ENCODE assay signal across 12 cellular contexts in the genomic region with DNA sequence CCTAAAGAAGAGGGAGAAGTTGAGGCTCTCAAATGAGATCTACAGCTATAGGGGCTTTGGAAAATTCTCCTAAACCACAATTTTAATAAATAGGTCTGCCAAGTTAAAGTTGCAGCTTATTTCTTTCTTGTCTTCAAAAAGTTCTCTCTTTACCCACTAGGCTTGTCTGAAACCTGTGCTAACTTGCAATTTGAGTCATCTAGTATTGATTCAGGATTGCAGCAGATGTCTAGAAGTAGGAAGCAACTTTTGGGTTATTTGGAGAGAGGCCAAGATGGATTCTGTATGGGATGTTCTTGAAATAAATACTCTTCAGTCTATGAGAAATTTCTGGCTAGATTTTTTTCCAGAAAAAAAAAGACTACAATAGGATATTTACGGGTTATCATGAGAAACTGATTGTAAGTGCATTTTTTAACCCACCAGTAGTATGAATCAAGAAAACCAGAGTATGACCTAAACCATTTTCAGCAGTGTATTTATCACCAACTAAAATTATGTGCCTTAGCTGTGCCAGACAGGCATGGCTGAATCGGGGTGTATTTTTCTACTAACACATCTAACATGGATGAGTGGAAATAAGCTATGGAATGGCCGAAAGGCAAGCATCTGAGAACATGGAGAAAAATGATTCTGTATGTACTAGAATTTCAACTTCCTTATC. TPM values are rescaled to one million over a fixed set of nuclear protein-coding genes. Genes with fewer than 3 reads are reported as not detected.
DNase-seq lines count a peak whose midpoint lies in the region; ATAC-seq and TF ChIP-seq lines count a peak whose summit lies in the region.
"Had no signal": no experiment of that assay in that cellular context is flagged by ENCODE, and none has a peak within 500 bp of the region (broad histone marks: within the 10 kb centered on the region; RNA-seq: fewer than 3 reads in every experiment).

No MANE protein-coding gene starts in this region.

- H3K27me3 Mint-ChIP-seq in activated naive CD8-positive, alpha-beta T cell treated with anti-CD3 and anti-CD28 coated beads for 36 hours = peaks cover 28% of the 10 kb centered on the region
- peaks cover 11% of the 10 kb centered on the region for H3K27me3 Mint-ChIP-seq in neural crest cell (ENCODE audit: low read depth)

- no peaks in the 10 kb centered on the region for H3K36me3 ChIP-seq in upper lobe of left lung
- H3K36me3 ChIP-seq: cardiac muscle cell had no signal

- TF ChIP-seq POLR2A in upper lobe of left lung (IDR thresholded peaks at IDR 0.05) = no peak

- WGBS in upper lobe of left lung, 2 donors = 65 to 78% methylated on average over 3 of the region's 3 CpGs

- no peaks in the 10 kb centered on the region for H3K27me3 ChIP-seq in upper lobe of left lung
- H3K27me3 ChIP-seq: cardiac muscle cell had no signal

- no peaks in the 10 kb centered on the region for H3K9me3 Mint-ChIP-seq in activated naive CD8-positive, alpha-beta T cell treated with anti-CD3 and anti-CD28 coated beads for 36 hours
- H3K9me3 Mint-ChIP-seq in neural crest cell = no peaks in the 10 kb centered on the region

- TF ChIP-seq EP300 in upper lobe of left lung (IDR thresholded peaks at IDR 0.05) = no peak

- TF ChIP-seq CTCF in neural crest cell (conservative IDR thresholded peaks at IDR 0.05) (peak; percentile 21), upper lobe of left lung (IDR thresholded peaks at IDR 0.05) (no peak)

- H3K4me1 Mint-ChIP-seq in activated naive CD8-positive, alpha-beta T cell treated with anti-CD3 and anti-CD28 coated beads for 36 hours = peaks cover 45% of the 10 kb centered on the region
- H3K4me1 Mint-ChIP-seq in neural crest cell = peaks cover 9% of the 10 kb centered on the region

- peak overlapping the region; percentile 86 for H3K27ac Mint-ChIP-seq in activated naive CD8-positive, alpha-beta T cell treated with anti-CD3 and anti-CD28 coated beads for 36 hours
- no peak overlapping the region for H3K27ac Mint-ChIP-seq in neural crest cell (ENCODE audit: unreplicated experiment)
- H3K27ac Mint-ChIP-seq: CD4-positive, CD25-positive, alpha-beta regulatory T cell had no signal

- H3K9me3 ChIP-seq in upper lobe of left lung = no peaks in the 10 kb centered on the region

- H3K4me3 ChIP-seq in upper lobe of left lung = no peak overlapping the region
- H3K4me3 ChIP-seq: cardiac muscle cell had no signal

- no peak for DNase-seq in activated naive CD8-positive, alpha-beta T cell treated with anti-CD3 and anti-CD28 coated beads for 36 hours
- no peak for DNase-seq in neural crest cell (ENCODE audit: low read depth, low spot score)
- no peak for DNase-seq in cerebellar nuclear complex (lab: John Stamatoyannopoulos, UW)
- no peak for DNase-seq in upper lobe of left lung
- no peak for DNase-seq in NCI-H2107 (lab: John Stamatoyannopoulos, UW)
- DNase-seq: GF-D8; stimulated activated CD4-positive, alpha-beta T cell treated with anti-CD3 and anti-CD28 coated beads, Interleukin-15, amount 100 ng/mL, for 24 hours had no signal

- H3K4me3 Mint-ChIP-seq in activated naive CD8-positive, alpha-beta T cell treated with anti-CD3 and anti-CD28 coated beads for 36 hours = no peak overlapping the region
- no peak overlapping the region for H3K4me3 Mint-ChIP-seq in neural crest cell
- H3K4me3 Mint-ChIP-seq: CD4-positive, CD25-positive, alpha-beta regulatory T cell had no signal

- no peak overlapping the region for H3K27ac ChIP-seq in upper lobe of left lung
- H3K27ac ChIP-seq: cardiac muscle cell, VCaP had no signal

- peaks cover 0 to 9% (median 2%) of the 10 kb centered on the region in 4 donors for H3K4me1 ChIP-seq in upper lobe of left lung

- ATAC-seq in GM18511 (IDR thresholded peaks at IDR 0.05; ENCODE audit: unreplicated experiment) (peak; percentile 34), GM21447 (IDR thresholded peaks at IDR 0.05; ENCODE audit: unreplicated experiment) (peak; percentile 32), upper lobe of left lung (ENCODE audit: low FRiP score in 2 of 2) (no peak)

- no peaks in the 10 kb centered on the region for H3K36me3 Mint-ChIP-seq in activated naive CD8-positive, alpha-beta T cell treated with anti-CD3 and anti-CD28 coated beads for 36 hours
- H3K36me3 Mint-ChIP-seq in neural crest cell (ENCODE audit: low read depth) = no peaks in the 10 kb centered on the region
- H3K36me3 Mint-ChIP-seq: CD4-positive, CD25-positive, alpha-beta regulatory T cell had no signal

RNA-seq across cellular contexts. Expression of gene RAB38, which starts 4.9 kb away (rescaled TPM):
- 10 to 100 TPM; 20.4 to 21.0 TPM for total RNA-seq in activated naive CD8-positive, alpha-beta T cell treated with anti-CD3 and anti-CD28 coated beads for 36 hours
- total RNA-seq in neural crest cell (3.6 and 4.7 TPM in 2 replicates), upper lobe of left lung (10 to 100 TPM in 1 of 6 donors, 1 to 10 TPM in 4, not detected in 1; 6.3 to 10.6 (median 7.1) TPM)

Comparison
In these comparisons a context has a peak if more than half of its experiments do, and no peak if none do; other contexts are left out.
1. ATAC-seq: peak in GM18511 (single experiment) and GM21447 (single experiment); none in upper lobe of left lung (0 of 2).